Comparison of ENCODE assay signal across 1 cellular context in genomic region chr10:28569506-28570159, GRCh38.
A peak's percentile ranks its signal among the peaks of the same experiment; 100 is the strongest.
TF ChIP-seq lines count a peak whose summit lies in the region.

No MANE protein-coding gene starts in this region.

TF ChIP-seq in HepG2, 621 proteins besides CTCF, POLR2A, EP300 and RAD21 (continued from another document and continues in another):
- no peak for TF ChIP-seq ZNF597 (CRISPR knock-in tag; IDR thresholded peaks at IDR 0.05)
- no peak for TF ChIP-seq ZNF570 (CRISPR knock-in tag; IDR thresholded peaks at IDR 0.05; ENCODE audit: borderline replicate concordance)
- no peak for TF ChIP-seq ZNF143 (CRISPR knock-in tag; IDR thresholded peaks at IDR 0.05)
- TF ChIP-seq RERE (CRISPR knock-in tag; IDR thresholded peaks at IDR 0.05; ENCODE audit: low read depth), result peak; percentile 88; the same call in 1 of the 2 replicates
- TF ChIP-seq XBP1 (CRISPR knock-in tag; IDR thresholded peaks at IDR 0.05), result no peak
- no peak for TF ChIP-seq CENPBD1 (CRISPR knock-in tag; IDR thresholded peaks at IDR 0.05; ENCODE audit: borderline replicate concordance, low read depth)
- TF ChIP-seq REL (CRISPR knock-in tag; conservative IDR thresholded peaks at IDR 0.05), result no peak
- TF ChIP-seq FOXP4 (CRISPR knock-in tag; IDR thresholded peaks at IDR 0.05), result no peak
- no peak for TF ChIP-seq ZNF75D (CRISPR knock-in tag; IDR thresholded peaks at IDR 0.05; ENCODE audit: borderline replicate concordance)
- TF ChIP-seq ELF1 (CRISPR knock-in tag; IDR thresholded peaks at IDR 0.05), result no peak
- TF ChIP-seq ARID5B (CRISPR knock-in tag; IDR thresholded peaks at IDR 0.05), result peak; percentile 40
- TF ChIP-seq RFXANK (CRISPR knock-in tag; IDR thresholded peaks at IDR 0.05), result no peak
- no peak for TF ChIP-seq ZNF580 (CRISPR knock-in tag; IDR thresholded peaks at IDR 0.05; ENCODE audit: borderline replicate concordance, low read depth)
- no peak for TF ChIP-seq ZBTB26 (CRISPR knock-in tag; IDR thresholded peaks at IDR 0.05; ENCODE audit: borderline replicate concordance)
- no peak for TF ChIP-seq PCBP2 (optimal IDR thresholded peaks at IDR 0.05; ENCODE audit: low read depth, low read length, poor library complexity, severe bottlenecking)
- no peak for TF ChIP-seq NFAT5 (CRISPR knock-in tag; IDR thresholded peaks at IDR 0.05)
- TF ChIP-seq CEBPB (IDR thresholded peaks at IDR 0.05; ENCODE audit: borderline replicate concordance, low read depth, low read length), result 0 out of 2 replicates have a peak, but pooled peaks have one; percentile 0
- peak; percentile 23; the same call in 1 of the 2 replicates for TF ChIP-seq ZGPAT (CRISPR knock-in tag; IDR thresholded peaks at IDR 0.05)
- peak; percentile 61; the same call in 1 of the 2 replicates for TF ChIP-seq MAFF (IDR thresholded peaks at IDR 0.05; ENCODE audit: low read depth, low read length)
- TF ChIP-seq JDP2 (CRISPR knock-in tag; IDR thresholded peaks at IDR 0.05; ENCODE audit: borderline replicate concordance), result no peak
- no peak for TF ChIP-seq FOXA1 (IDR thresholded peaks at IDR 0.05)
- peak; percentile 80 for TF ChIP-seq FOXA1 (CRISPR knock-in tag; IDR thresholded peaks at IDR 0.05)
- no peak for TF ChIP-seq ZMYM3 (CRISPR knock-in tag; IDR thresholded peaks at IDR 0.05)
- TF ChIP-seq ARNT2 (CRISPR knock-in tag; IDR thresholded peaks at IDR 0.05; ENCODE audit: low read depth), result no peak
- 0 out of 2 replicates have a peak, but pooled peaks have one; percentile 27 for TF ChIP-seq RCOR2 (CRISPR knock-in tag; IDR thresholded peaks at IDR 0.05)
- no peak for TF ChIP-seq ZNF709 (CRISPR knock-in tag; IDR thresholded peaks at IDR 0.05)
- TF ChIP-seq ZNF12 (CRISPR knock-in tag; IDR thresholded peaks at IDR 0.05), result no peak
- no peak for TF ChIP-seq ZNF432 (CRISPR knock-in tag; IDR thresholded peaks at IDR 0.05; ENCODE audit: borderline replicate concordance)
- no peak for TF ChIP-seq TIGD3 (CRISPR knock-in tag; IDR thresholded peaks at IDR 0.05; ENCODE audit: borderline replicate concordance)
- no peak for TF ChIP-seq FOSL1 (CRISPR knock-in tag; IDR thresholded peaks at IDR 0.05; ENCODE audit: borderline replicate concordance)
- no peak for TF ChIP-seq MLLT10 (CRISPR knock-in tag; IDR thresholded peaks at IDR 0.05)
- TF ChIP-seq MAFK (conservative IDR thresholded peaks at IDR 0.05 in 1 of 2, IDR thresholded peaks at IDR 0.05 in 1 of 2; ENCODE audit: low read length in 2 of 2), result peak; percentile 22 to 48; a peak in 1 of 4 replicates
- no peak for TF ChIP-seq ZNF446 (CRISPR knock-in tag; IDR thresholded peaks at IDR 0.05)
- peak; percentile 25; the same call in 1 of the 2 replicates for TF ChIP-seq TCF7 (IDR thresholded peaks at IDR 0.05; ENCODE audit: low read depth)
